In genomic region chr5:89407053-89407452, GRCh38 we compare ENCODE assay signal across 22 cellular contexts.
DNase-seq lines count a peak whose midpoint lies in the region; ATAC-seq and TF ChIP-seq lines count a peak whose summit lies in the region.
"Had no signal": no experiment of that assay in that cellular context is flagged by ENCODE, and none has a peak within 500 bp of the region (broad histone marks: within the 10 kb centered on the region; RNA-seq: fewer than 3 reads in every experiment).

No MANE protein-coding gene starts in this region.

- H3K36me3 ChIP-seq in left ventricle myocardium inferior (no peaks in the 10 kb centered on the region), mesenchymal stem cell (ENCODE audit: control insufficient read depth in 1 of 2, insufficient read depth in 2 of 2, low read depth in 1 of 2, low read length in 2 of 2) (no peaks in the 10 kb centered on the region), psoas muscle (ENCODE audit: insufficient read depth in 1 of 2, low read depth in 1 of 2) (no peaks in the 10 kb centered on the region)
- H3K36me3 ChIP-seq: BLaER1 treated with 17β-estradiol and CSF1 and Interleukin-3, amounts not matched to agents 10 nM and 100 nM had no signal

- H2BK12ac ChIP-seq in mesenchymal stem cell (ENCODE audit: low read length in 2 of 2): no peak overlapping the region

- no peak overlapping the region for H3K18ac ChIP-seq in mesenchymal stem cell (ENCODE audit: low read depth in 1 of 2, low read length in 2 of 2)

- no peak overlapping the region for H2BK15ac ChIP-seq in mesenchymal stem cell (ENCODE audit: low read depth, poor library complexity, severe bottlenecking)

- H3K23ac ChIP-seq in mesenchymal stem cell (ENCODE audit: low read length in 2 of 2): no peak overlapping the region

- DNase-seq in left ventricle myocardium inferior: no peak
- no peak for DNase-seq in Right ventricle myocardium superior
- peak; percentile 26 for DNase-seq in mesenchymal stem cell
- DNase-seq in psoas muscle: no peak
- DNase-seq in globus pallidus (ENCODE audit: low spot score): no peak
- DNase-seq: AML-193; CD4-positive, alpha-beta T cell; COR-L47; DMS53; Karpas-422; NCI-H1092; NCI-H1417 treated with DMSO at 0.1 percent for 48 hours; NCI-H1694 treated with DMSO at 0.1 percent for 48 hours; NCI-H2081 treated with DMSO at 0.1 percent for 48 hours; NCI-H524; NCI-H748 treated with DMSO at 0.1 percent for 48 hours; RPMI8226; SHP77 had no signal

- 59% methylated on average over 2 of the region's 3 CpGs for WGBS in mesenchymal stem cell
- 24 to 48% (median 29%) methylated on average over 3 of the region's 3 CpGs for WGBS in psoas muscle, 3 donors

- no peak overlapping the region for H2AFZ ChIP-seq in mesenchymal stem cell (ENCODE audit: low read depth, low read length)

- H2BK5ac ChIP-seq in mesenchymal stem cell (ENCODE audit: low read depth, low read length, poor library complexity, severe bottlenecking): no peak overlapping the region

- H3K27me3 ChIP-seq in left ventricle myocardium inferior (ENCODE audit: low read depth) (no peaks in the 10 kb centered on the region), mesenchymal stem cell (ENCODE audit: control insufficient read depth in 1 of 2, insufficient read depth in 1 of 2, low read length in 2 of 2) (no peaks in the 10 kb centered on the region), psoas muscle (ENCODE audit: insufficient read depth in 3 of 3, low read length in 2 of 3) (no peaks in the 10 kb centered on the region)
- H3K27me3 ChIP-seq: BLaER1 treated with 17β-estradiol and CSF1 and Interleukin-3, amounts not matched to agents 10 nM and 100 nM had no signal

- TF ChIP-seq CTCF in left ventricle myocardium inferior (IDR thresholded peaks at IDR 0.05; ENCODE audit: borderline replicate concordance): no peak
- no peak for TF ChIP-seq CTCF in psoas muscle (IDR thresholded peaks at IDR 0.05)

- H3K9ac ChIP-seq in mesenchymal stem cell (ENCODE audit: low read length): no peak overlapping the region
- H3K9ac ChIP-seq: BLaER1 treated with 17β-estradiol and CSF1 and Interleukin-3, amounts not matched to agents 10 nM and 100 nM had no signal

- H3K9me3 ChIP-seq in left ventricle myocardium inferior (replicated peaks) (no peaks in the 10 kb centered on the region), mesenchymal stem cell (ENCODE audit: control insufficient read depth, low read length) (no peaks in the 10 kb centered on the region), psoas muscle (no peaks in the 10 kb centered on the region)

- H4K8ac ChIP-seq in mesenchymal stem cell (ENCODE audit: low read length): no peak overlapping the region

- no peak overlapping the region for H4K91ac ChIP-seq in mesenchymal stem cell (ENCODE audit: low read length)

- ATAC-seq in Right ventricle myocardium superior (ENCODE audit: poor library complexity) (no peak), psoas muscle (peak in 3 of 4 donors; percentile 55 to 78 (median 65)), GM21367 (IDR thresholded peaks at IDR 0.05; ENCODE audit: unreplicated experiment) (no peak), HG03460 (IDR thresholded peaks at IDR 0.05; ENCODE audit: unreplicated experiment) (no peak)
- ATAC-seq: HCT116 had no signal

- H3K4me2 ChIP-seq in mesenchymal stem cell (ENCODE audit: low read length, poor library complexity, severe bottlenecking): no peak overlapping the region
- H3K4me2 ChIP-seq: BLaER1 treated with 17β-estradiol and CSF1 and Interleukin-3, amounts not matched to agents 10 nM and 100 nM had no signal

- no peak overlapping the region for H2AK5ac ChIP-seq in mesenchymal stem cell (ENCODE audit: low read length, severe bottlenecking)

- H3K79me1 ChIP-seq in mesenchymal stem cell (replicated peaks; ENCODE audit: low read length, poor library complexity, severe bottlenecking): no peaks in the 10 kb centered on the region

- intact Hi-C loops in left ventricle myocardium inferior (cut with micrococcal nuclease) (no loop called here), Right ventricle myocardium superior (cut with DNase I) (no loop called here), psoas muscle (cut with DNase I) (no loop called here)

- H3K4me1 ChIP-seq in left ventricle myocardium inferior (no peaks in the 10 kb centered on the region), mesenchymal stem cell (ENCODE audit: control insufficient read depth, insufficient read depth, low read depth, low read length) (no peaks in the 10 kb centered on the region), psoas muscle (peaks cover 15% of the 10 kb centered on the region)

- no peak overlapping the region for H3K4ac ChIP-seq in mesenchymal stem cell (ENCODE audit: low read depth in 1 of 2, low read length in 2 of 2)

- H3K14ac ChIP-seq in mesenchymal stem cell (ENCODE audit: low read length in 2 of 2): no peak overlapping the region

- H2BK120ac ChIP-seq in mesenchymal stem cell (ENCODE audit: low read depth, low read length): no peak overlapping the region

- H3K4me3 ChIP-seq in left ventricle myocardium inferior: no peak overlapping the region
- no peak overlapping the region for H3K4me3 ChIP-seq in mesenchymal stem cell (ENCODE audit: insufficient read depth in 1 of 2, low read depth in 1 of 2, low read length in 2 of 2)
- no peak overlapping the region for H3K4me3 ChIP-seq in psoas muscle
- H3K4me3 ChIP-seq: BLaER1 treated with 17β-estradiol and CSF1 and Interleukin-3, amounts not matched to agents 10 nM and 100 nM had no signal

- peak overlapping the region; percentile 45 for H3K27ac ChIP-seq in left ventricle myocardium inferior (replicated peaks)
- no peak overlapping the region for H3K27ac ChIP-seq in mesenchymal stem cell (ENCODE audit: low read length, poor library complexity, severe bottlenecking)
- H3K27ac ChIP-seq in psoas muscle: peak overlapping the region; percentile 51
- H3K27ac ChIP-seq: BLaER1 treated with 17β-estradiol and CSF1 and Interleukin-3, amounts not matched to agents 10 nM and 100 nM had no signal

Comparison
In these comparisons a context has a peak if more than half of its experiments do, and no peak if none do; other contexts are left out.
1. ATAC-seq: peak in psoas muscle (3 of 4); none in Right ventricle myocardium superior (single experiment), GM21367 (single experiment) and HG03460 (single experiment).